ENCODE assay signal across 8 cellular contexts in genomic region chr4:15149842-15150592, GRCh38.
DNase-seq lines count a peak whose midpoint lies in the region; ATAC-seq and TF ChIP-seq lines count a peak whose summit lies in the region.

No MANE protein-coding gene starts in this region.

- H3K9me3 ChIP-seq in SK-N-SH (no peaks in the 10 kb centered on the region), neuronal stem cell (replicated peaks in 1 of 2; ENCODE audit: control insufficient read depth in 2 of 2, insufficient read depth in 1 of 2, low read depth in 1 of 2, low read length in 2 of 2) (no peaks in the 10 kb centered on the region)

- H3K4ac ChIP-seq in neuronal stem cell (ENCODE audit: low read length), result no peak overlapping the region

- H4K91ac ChIP-seq in neuronal stem cell (ENCODE audit: low read depth, low read length, poor library complexity), result no peak overlapping the region

- no peak overlapping the region for H2BK5ac ChIP-seq in neuronal stem cell (ENCODE audit: low read length)

- H3K14ac ChIP-seq in neuronal stem cell (ENCODE audit: low read length), result no peak overlapping the region

- H3K79me1 ChIP-seq in neuronal stem cell (ENCODE audit: low read depth, low read length), result no peaks in the 10 kb centered on the region

- no peaks in the 10 kb centered on the region for H3F3A ChIP-seq in SK-N-SH (replicated peaks; ENCODE audit: insufficient read depth)

- H3K4me3 ChIP-seq in SK-N-SH (ENCODE audit: low read depth in 2 of 2, low read length in 1 of 2) (no peak overlapping the region), neuronal stem cell (ENCODE audit: low read length in 2 of 2) (no peak overlapping the region)

- no peak overlapping the region for H2BK15ac ChIP-seq in neuronal stem cell (ENCODE audit: low read length)

- POLR2A ChIA-PET in SK-N-SH (lab: Yijun Ruan, JAX), result no interaction called here

- ATAC-seq in GM21737 (IDR thresholded peaks at IDR 0.05; ENCODE audit: unreplicated experiment), result peak; percentile 88

- peaks cover 14 to 34% of the 10 kb centered on the region in 2 experiments; a peak in 3 of 4 replicates for H3K4me1 ChIP-seq in SK-N-SH (ENCODE audit: control insufficient read depth in 1 of 2, insufficient read depth in 2 of 2, low read depth in 1 of 2, low read length in 1 of 2)
- peaks cover 8 to 17% of the 10 kb centered on the region in 2 donors for H3K4me1 ChIP-seq in neuronal stem cell (ENCODE audit: control insufficient read depth in 2 of 2, insufficient read depth in 1 of 2, low read depth in 1 of 2, low read length in 2 of 2)

- no peak for TF ChIP-seq CTCF in SK-N-SH (IDR thresholded peaks at IDR 0.05)

- no peak overlapping the region for H2BK12ac ChIP-seq in neuronal stem cell (ENCODE audit: low read length)

- no peaks in the 10 kb centered on the region for H3K36me3 ChIP-seq in SK-N-SH (replicated peaks in 1 of 2; ENCODE audit: control insufficient read depth in 1 of 2, insufficient read depth in 2 of 2, low read length in 1 of 2)
- H3K36me3 ChIP-seq in neuronal stem cell (replicated peaks in 1 of 2; ENCODE audit: control insufficient read depth in 2 of 2, insufficient read depth in 2 of 2, low read length in 2 of 2), result no peaks in the 10 kb centered on the region

- CTCF ChIA-PET in SK-N-SH (lab: Yijun Ruan, JAX), result interaction anchor here (0.8 to 1.2 kb wide), 4 partner anchors 10 to 1494 kb away, joined by 3 to 6 read pairs (median 4); no protein-coding TSS in a partner anchor

- peak; percentile 80 for DNase-seq in G401 (ENCODE audit: low spot score)
- peak; percentile 53 for DNase-seq in HT-29 (ENCODE audit: low spot score)
- DNase-seq in SK-N-SH, result peak; percentile 54
- peak; percentile 75 for DNase-seq in fibroblast of peridontal ligament (ENCODE audit: extremely low read depth)
- DNase-seq in neuronal stem cell (ENCODE audit: low spot score), result peak; percentile 37
- DNase-seq in NCI-H1048 (lab: John Stamatoyannopoulos, UW), result no peak
- DNase-seq in effector CD8-positive, alpha-beta T cell (lab: John Stamatoyannopoulos, UW), result no peak

- no peaks in the 10 kb centered on the region for H3K27me3 ChIP-seq in SK-N-SH (ENCODE audit: insufficient read depth)
- H3K27me3 ChIP-seq in neuronal stem cell (ENCODE audit: control insufficient read depth in 3 of 3, insufficient read depth in 3 of 3, low read depth in 1 of 3, low read length in 3 of 3), result no peaks in the 10 kb centered on the region

- H3K79me2 ChIP-seq in SK-N-SH (ENCODE audit: insufficient read depth), result no peaks in the 10 kb centered on the region

- peak overlapping the region; percentile 39 to 85; a peak in 3 of 4 replicates for H3K27ac ChIP-seq in SK-N-SH (ENCODE audit: low read depth in 2 of 2, low read length in 1 of 2)
- H3K27ac ChIP-seq in neuronal stem cell (replicated peaks; ENCODE audit: low read length), result no peak overlapping the region

- 73% methylated on average over 4 of the region's 9 CpGs for WGBS in SK-N-SH (ENCODE audit: low lambda C conversion rate)
- WGBS in neuronal stem cell (ENCODE audit: extremely low coverage in 2 of 2, insufficient read length in 2 of 2, insufficient replicate concordance in 1 of 2), 2 donors, result no CpG with 5 or more reads among the region's 9 CpGs

- H2AFZ ChIP-seq in SK-N-SH (ENCODE audit: low read depth), result peak overlapping the region; percentile 77; the same call in 1 of the 2 replicates
- H2AFZ ChIP-seq in neuronal stem cell (ENCODE audit: low read length), result peak overlapping the region; percentile 47

- H4K20me1 ChIP-seq in SK-N-SH (ENCODE audit: insufficient read depth), result no peaks in the 10 kb centered on the region

- peak overlapping the region; percentile 59; the same call in 1 of the 2 replicates for H3K4me2 ChIP-seq in SK-N-SH
- H3K4me2 ChIP-seq in neuronal stem cell (ENCODE audit: insufficient read depth, low read length, poor library complexity, severe bottlenecking), result no peak overlapping the region

- H4K8ac ChIP-seq in neuronal stem cell (ENCODE audit: low read depth, low read length), result no peak overlapping the region

- no peak overlapping the region for H3K18ac ChIP-seq in neuronal stem cell (ENCODE audit: low read length)

- no peak; the same call in 1 of the 2 replicates for TF ChIP-seq RAD21 in SK-N-SH (IDR thresholded peaks at IDR 0.05; ENCODE audit: low read length)

- H2BK120ac ChIP-seq in neuronal stem cell (ENCODE audit: low read depth, low read length), result no peak overlapping the region

- no peak for TF ChIP-seq EP300 in SK-N-SH (IDR thresholded peaks at IDR 0.05; ENCODE audit: borderline replicate concordance in 1 of 2, low read depth in 1 of 2, low read length in 1 of 2)

- no peak overlapping the region for H2AK5ac ChIP-seq in neuronal stem cell (ENCODE audit: low read depth, low read length)

- H3K23ac ChIP-seq in neuronal stem cell (ENCODE audit: low read depth, low read length, poor library complexity), result no peak overlapping the region

- in situ Hi-C loops in G401 (cut with HindIII; ENCODE audit: low sequenced_read_pairs), result no loop called here

- H3K9ac ChIP-seq in SK-N-SH, result 0 out of 2 replicates have a peak overlapping the region, but pooled peaks have one; percentile 37
- no peak overlapping the region for H3K9ac ChIP-seq in neuronal stem cell (ENCODE audit: low read depth, low read length, poor library complexity)

- no peaks in the 10 kb centered on the region for H3K9me2 ChIP-seq in SK-N-SH

TF ChIP-seq in SK-N-SH, 30 proteins besides CTCF, POLR2A, EP300 and RAD21:
- TF ChIP-seq RXRA (IDR thresholded peaks at IDR 0.05; ENCODE audit: borderline replicate concordance, low read depth), result 0 out of 2 replicates have a peak, but pooled peaks have one; percentile 23
- TF ChIP-seq FOSL2 (IDR thresholded peaks at IDR 0.05; ENCODE audit: borderline replicate concordance, low read depth), result peak; percentile 60
- no peak for TF ChIP-seq REST (IDR thresholded peaks at IDR 0.05; ENCODE audit: low read depth, low read length)
- peak; percentile 32; the same call in 1 of the 2 replicates for TF ChIP-seq TCF12 (IDR thresholded peaks at IDR 0.05)
- no peak for TF ChIP-seq TEAD4 (IDR thresholded peaks at IDR 0.05; ENCODE audit: borderline replicate concordance, insufficient read depth)

Comparison
In these comparisons a context has a peak if more than half of its experiments do, and no peak if none do; other contexts are left out.
1. DNase-seq: peak in G401 (single experiment), HT-29 (single experiment), SK-N-SH (single experiment), fibroblast of peridontal ligament (single experiment) and neuronal stem cell (single experiment); none in NCI-H1048 (single experiment) and effector CD8-positive, alpha-beta T cell (single experiment).